ENCODE assay signal across 1 cellular context in the genomic region with DNA sequence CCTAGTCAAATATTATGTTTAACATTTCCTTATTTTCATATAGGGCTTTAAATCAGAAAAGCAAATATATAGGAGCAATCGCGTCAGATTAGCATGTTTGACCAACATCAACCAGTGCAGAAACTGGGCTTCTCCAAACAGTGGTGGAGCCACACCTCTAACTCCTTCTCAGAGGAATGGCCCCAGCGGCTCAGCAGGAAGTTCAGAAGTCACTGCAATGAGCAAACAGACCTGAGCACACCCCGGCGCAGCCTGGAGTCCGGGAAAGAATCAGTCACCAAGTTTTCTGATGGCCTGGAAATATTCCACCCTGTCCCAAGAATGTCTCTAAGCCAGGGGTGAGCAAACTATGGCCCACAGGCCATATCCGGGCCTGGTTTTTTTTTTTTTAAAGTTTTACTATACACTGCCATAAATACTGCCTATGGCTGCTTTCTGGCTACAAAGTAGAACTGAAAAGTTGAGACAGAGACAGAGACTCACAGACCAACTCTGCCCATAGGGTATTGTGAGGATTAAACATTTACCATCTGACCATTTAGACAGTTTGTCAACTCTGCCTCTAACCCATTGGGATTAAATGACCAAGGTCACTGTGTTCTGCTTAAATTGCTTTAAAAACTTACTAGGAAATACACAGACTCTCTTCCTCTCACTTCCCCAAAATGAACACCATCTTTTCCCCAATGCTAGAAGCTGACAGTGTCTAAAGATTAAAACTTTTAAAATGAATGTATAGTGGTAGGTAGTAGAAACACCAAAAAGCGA.
TF ChIP-seq lines count a peak whose summit lies in the region.

No MANE protein-coding gene starts in this region.

TF ChIP-seq in IMR-90, 13 proteins besides CTCF, POLR2A, EP300 and RAD21 (continued from another document):
- TF ChIP-seq MXI1 (IDR thresholded peaks at IDR 0.05; ENCODE audit: borderline replicate concordance, low read depth, low read length): no peak
- TF ChIP-seq BHLHE40 (IDR thresholded peaks at IDR 0.05; ENCODE audit: low read depth, low read length): no peak
